Comparison of ENCODE assay signal across 1 cellular context in the genomic region with DNA sequence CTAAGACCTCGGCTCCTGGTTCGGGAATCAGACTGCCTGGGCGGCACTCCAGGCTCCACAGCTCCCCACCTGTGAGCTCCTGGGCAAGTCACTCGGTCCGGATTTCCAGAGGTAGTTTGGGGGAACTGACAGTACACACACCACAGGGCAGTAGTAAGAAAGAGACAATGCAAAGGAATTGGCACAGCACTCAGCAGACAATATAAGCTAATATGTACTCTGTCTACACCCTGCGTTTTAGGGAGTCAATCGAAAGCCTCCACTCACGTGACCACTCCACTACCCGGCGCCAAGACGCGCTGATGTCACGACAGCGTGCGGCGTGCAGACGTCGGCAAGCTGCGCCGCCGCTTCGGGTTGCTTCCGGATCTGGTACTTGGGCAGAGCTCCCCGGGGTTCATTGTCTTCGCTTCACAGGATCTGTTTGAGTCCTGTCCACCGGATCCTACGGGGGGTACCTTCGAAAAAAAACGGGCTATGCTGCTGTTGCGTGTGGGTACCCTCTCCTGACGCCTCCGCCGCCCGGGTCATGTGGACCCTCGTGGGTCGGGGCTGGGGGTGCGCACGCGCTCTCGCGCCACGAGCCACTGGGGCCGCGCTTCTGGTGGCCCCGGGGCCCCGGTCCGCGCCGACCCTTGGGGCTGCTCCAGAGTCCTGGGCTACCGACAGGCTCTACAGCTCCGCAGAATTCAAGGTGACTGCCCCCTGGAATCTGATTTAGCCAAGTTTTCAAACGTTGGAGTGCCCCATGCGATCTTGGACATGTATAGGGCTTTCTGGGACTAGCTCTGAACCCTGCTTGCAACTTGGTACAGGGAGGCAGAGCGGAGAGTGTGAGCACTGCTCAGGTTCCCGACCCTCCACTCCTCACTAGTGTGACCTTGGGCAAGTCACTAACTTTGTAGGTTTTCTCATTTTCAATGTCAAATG.
A peak's percentile ranks its signal among the peaks of the same experiment; 100 is the strongest.
TF ChIP-seq lines count a peak whose summit lies in the region.

A gene with protein sequence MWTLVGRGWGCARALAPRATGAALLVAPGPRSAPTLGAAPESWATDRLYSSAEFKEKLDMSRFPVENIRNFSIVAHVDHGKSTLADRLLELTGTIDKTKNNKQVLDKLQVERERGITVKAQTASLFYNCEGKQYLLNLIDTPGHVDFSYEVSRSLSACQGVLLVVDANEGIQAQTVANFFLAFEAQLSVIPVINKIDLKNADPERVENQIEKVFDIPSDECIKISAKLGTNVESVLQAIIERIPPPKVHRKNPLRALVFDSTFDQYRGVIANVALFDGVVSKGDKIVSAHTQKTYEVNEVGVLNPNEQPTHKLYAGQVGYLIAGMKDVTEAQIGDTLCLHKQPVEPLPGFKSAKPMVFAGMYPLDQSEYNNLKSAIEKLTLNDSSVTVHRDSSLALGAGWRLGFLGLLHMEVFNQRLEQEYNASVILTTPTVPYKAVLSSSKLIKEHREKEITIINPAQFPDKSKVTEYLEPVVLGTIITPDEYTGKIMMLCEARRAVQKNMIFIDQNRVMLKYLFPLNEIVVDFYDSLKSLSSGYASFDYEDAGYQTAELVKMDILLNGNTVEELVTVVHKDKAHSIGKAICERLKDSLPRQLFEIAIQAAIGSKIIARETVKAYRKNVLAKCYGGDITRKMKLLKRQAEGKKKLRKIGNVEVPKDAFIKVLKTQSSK (plus strand): TSS at position 327 of the 930 bp plus-strand sequence. CDS start 203 bp downstream, at position 530.

TF ChIP-seq in HepG2, 621 proteins besides CTCF, POLR2A, EP300 and RAD21 (continued from another document and continues in another):
- TF ChIP-seq, protein P1, sequence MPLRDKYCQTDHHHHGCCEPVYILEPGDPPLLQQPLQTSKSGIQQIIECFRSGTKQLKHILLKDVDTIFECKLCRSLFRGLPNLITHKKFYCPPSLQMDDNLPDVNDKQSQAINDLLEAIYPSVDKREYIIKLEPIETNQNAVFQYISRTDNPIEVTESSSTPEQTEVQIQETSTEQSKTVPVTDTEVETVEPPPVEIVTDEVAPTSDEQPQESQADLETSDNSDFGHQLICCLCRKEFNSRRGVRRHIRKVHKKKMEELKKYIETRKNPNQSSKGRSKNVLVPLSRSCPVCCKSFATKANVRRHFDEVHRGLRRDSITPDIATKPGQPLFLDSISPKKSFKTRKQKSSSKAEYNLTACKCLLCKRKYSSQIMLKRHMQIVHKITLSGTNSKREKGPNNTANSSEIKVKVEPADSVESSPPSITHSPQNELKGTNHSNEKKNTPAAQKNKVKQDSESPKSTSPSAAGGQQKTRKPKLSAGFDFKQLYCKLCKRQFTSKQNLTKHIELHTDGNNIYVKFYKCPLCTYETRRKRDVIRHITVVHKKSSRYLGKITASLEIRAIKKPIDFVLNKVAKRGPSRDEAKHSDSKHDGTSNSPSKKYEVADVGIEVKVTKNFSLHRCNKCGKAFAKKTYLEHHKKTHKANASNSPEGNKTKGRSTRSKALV (CRISPR knock-in tag; IDR thresholded peaks at IDR 0.05) = no peak
- TF ChIP-seq, protein P2, sequence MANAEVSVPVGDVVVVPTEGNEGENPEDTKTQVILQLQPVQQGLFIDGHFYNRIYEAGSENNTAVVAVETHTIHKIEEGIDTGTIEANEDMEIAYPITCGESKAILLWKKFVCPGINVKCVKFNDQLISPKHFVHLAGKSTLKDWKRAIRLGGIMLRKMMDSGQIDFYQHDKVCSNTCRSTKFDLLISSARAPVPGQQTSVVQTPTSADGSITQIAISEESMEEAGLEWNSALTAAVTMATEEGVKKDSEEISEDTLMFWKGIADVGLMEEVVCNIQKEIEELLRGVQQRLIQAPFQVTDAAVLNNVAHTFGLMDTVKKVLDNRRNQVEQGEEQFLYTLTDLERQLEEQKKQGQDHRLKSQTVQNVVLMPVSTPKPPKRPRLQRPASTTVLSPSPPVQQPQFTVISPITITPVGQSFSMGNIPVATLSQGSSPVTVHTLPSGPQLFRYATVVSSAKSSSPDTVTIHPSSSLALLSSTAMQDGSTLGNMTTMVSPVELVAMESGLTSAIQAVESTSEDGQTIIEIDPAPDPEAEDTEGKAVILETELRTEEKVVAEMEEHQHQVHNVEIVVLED (CRISPR knock-in tag; IDR thresholded peaks at IDR 0.05; ENCODE audit: borderline replicate concordance) = peak; percentile 100
- TF ChIP-seq RARA (CRISPR knock-in tag; IDR thresholded peaks at IDR 0.05) = no peak
- TF ChIP-seq ZNF136 (CRISPR knock-in tag; IDR thresholded peaks at IDR 0.05; ENCODE audit: low read depth) = 0 out of 2 replicates have a peak, but pooled peaks have one; percentile 63
- TF ChIP-seq, protein P3, sequence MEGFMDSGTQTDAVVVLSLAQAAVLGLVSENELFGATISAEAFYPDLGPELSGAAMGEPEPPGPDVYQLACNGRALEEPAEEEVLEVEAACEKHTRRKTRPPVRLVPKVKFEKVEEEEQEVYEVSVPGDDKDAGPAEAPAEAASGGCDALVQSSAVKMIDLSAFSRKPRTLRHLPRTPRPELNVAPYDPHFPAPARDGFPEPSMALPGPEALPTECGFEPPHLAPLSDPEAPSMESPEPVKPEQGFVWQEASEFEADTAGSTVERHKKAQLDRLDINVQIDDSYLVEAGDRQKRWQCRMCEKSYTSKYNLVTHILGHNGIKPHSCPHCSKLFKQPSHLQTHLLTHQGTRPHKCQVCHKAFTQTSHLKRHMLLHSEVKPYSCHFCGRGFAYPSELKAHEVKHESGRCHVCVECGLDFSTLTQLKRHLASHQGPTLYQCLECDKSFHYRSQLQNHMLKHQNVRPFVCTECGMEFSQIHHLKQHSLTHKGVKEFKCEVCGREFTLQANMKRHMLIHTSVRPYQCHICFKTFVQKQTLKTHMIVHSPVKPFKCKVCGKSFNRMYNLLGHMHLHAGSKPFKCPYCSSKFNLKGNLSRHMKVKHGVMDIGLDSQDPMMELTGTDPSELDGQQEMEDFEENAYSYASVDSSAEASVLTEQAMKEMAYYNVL (CRISPR knock-in tag; IDR thresholded peaks at IDR 0.05; ENCODE audit: borderline replicate concordance) = no peak
- TF ChIP-seq FOSL1 (CRISPR knock-in tag; IDR thresholded peaks at IDR 0.05; ENCODE audit: borderline replicate concordance) = no peak
- TF ChIP-seq ZNF747 (CRISPR knock-in tag; IDR thresholded peaks at IDR 0.05; ENCODE audit: borderline replicate concordance) = no peak; the same call in 1 of the 2 replicates
- TF ChIP-seq, protein P4, sequence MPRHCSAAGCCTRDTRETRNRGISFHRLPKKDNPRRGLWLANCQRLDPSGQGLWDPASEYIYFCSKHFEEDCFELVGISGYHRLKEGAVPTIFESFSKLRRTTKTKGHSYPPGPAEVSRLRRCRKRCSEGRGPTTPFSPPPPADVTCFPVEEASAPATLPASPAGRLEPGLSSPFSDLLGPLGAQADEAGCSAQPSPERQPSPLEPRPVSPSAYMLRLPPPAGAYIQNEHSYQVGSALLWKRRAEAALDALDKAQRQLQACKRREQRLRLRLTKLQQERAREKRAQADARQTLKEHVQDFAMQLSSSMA (CRISPR knock-in tag; IDR thresholded peaks at IDR 0.05) = no peak
- TF ChIP-seq ZNF382 (CRISPR knock-in tag; IDR thresholded peaks at IDR 0.05; ENCODE audit: borderline replicate concordance) = no peak
- no peak for TF ChIP-seq NFE2L2 (IDR thresholded peaks at IDR 0.05; ENCODE audit: low read length)
- TF ChIP-seq ZSCAN12 (CRISPR knock-in tag; IDR thresholded peaks at IDR 0.05) = no peak
- TF ChIP-seq ZNF616 (CRISPR knock-in tag; IDR thresholded peaks at IDR 0.05; ENCODE audit: low read depth) = 0 out of 2 replicates have a peak, but pooled peaks have one; percentile 47
- no peak for TF ChIP-seq TBP (CRISPR knock-in tag; IDR thresholded peaks at IDR 0.05)
- peak; percentile 38; the same call in 1 of the 2 replicates for TF ChIP-seq BRD4 (CRISPR knock-in tag; IDR thresholded peaks at IDR 0.05)
- TF ChIP-seq, protein P5, sequence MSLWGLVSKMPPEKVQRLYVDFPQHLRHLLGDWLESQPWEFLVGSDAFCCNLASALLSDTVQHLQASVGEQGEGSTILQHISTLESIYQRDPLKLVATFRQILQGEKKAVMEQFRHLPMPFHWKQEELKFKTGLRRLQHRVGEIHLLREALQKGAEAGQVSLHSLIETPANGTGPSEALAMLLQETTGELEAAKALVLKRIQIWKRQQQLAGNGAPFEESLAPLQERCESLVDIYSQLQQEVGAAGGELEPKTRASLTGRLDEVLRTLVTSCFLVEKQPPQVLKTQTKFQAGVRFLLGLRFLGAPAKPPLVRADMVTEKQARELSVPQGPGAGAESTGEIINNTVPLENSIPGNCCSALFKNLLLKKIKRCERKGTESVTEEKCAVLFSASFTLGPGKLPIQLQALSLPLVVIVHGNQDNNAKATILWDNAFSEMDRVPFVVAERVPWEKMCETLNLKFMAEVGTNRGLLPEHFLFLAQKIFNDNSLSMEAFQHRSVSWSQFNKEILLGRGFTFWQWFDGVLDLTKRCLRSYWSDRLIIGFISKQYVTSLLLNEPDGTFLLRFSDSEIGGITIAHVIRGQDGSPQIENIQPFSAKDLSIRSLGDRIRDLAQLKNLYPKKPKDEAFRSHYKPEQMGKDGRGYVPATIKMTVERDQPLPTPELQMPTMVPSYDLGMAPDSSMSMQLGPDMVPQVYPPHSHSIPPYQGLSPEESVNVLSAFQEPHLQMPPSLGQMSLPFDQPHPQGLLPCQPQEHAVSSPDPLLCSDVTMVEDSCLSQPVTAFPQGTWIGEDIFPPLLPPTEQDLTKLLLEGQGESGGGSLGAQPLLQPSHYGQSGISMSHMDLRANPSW (CRISPR knock-in tag; IDR thresholded peaks at IDR 0.05; ENCODE audit: borderline replicate concordance) = no peak
- peak; percentile 92; the same call in 1 of the 2 replicates for TF ChIP-seq ZNF552 (CRISPR knock-in tag; IDR thresholded peaks at IDR 0.05; ENCODE audit: borderline replicate concordance)
- TF ChIP-seq, protein P6, sequence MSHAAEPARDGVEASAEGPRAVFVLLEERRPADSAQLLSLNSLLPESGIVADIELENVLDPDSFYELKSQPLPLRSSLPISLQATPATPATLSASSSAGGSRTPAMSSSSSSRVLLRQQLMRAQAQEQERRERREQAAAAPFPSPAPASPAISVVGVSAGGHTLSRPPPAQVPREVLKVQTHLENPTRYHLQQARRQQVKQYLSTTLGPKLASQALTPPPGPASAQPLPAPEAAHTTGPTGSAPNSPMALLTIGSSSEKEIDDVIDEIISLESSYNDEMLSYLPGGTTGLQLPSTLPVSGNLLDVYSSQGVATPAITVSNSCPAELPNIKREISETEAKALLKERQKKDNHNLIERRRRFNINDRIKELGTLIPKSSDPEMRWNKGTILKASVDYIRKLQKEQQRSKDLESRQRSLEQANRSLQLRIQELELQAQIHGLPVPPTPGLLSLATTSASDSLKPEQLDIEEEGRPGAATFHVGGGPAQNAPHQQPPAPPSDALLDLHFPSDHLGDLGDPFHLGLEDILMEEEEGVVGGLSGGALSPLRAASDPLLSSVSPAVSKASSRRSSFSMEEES (CRISPR knock-in tag; IDR thresholded peaks at IDR 0.05) = peak; percentile 92
- TF ChIP-seq ZNF564 (CRISPR knock-in tag; IDR thresholded peaks at IDR 0.05) = peak; percentile 65
- TF ChIP-seq, protein P7, sequence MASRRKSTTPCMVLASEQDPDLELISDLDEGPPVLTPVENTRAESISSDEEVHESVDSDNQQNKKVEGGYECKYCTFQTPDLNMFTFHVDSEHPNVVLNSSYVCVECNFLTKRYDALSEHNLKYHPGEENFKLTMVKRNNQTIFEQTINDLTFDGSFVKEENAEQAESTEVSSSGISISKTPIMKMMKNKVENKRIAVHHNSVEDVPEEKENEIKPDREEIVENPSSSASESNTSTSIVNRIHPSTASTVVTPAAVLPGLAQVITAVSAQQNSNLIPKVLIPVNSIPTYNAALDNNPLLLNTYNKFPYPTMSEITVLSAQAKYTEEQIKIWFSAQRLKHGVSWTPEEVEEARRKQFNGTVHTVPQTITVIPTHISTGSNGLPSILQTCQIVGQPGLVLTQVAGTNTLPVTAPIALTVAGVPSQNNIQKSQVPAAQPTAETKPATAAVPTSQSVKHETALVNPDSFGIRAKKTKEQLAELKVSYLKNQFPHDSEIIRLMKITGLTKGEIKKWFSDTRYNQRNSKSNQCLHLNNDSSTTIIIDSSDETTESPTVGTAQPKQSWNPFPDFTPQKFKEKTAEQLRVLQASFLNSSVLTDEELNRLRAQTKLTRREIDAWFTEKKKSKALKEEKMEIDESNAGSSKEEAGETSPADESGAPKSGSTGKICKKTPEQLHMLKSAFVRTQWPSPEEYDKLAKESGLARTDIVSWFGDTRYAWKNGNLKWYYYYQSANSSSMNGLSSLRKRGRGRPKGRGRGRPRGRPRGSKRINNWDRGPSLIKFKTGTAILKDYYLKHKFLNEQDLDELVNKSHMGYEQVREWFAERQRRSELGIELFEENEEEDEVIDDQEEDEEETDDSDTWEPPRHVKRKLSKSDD (CRISPR knock-in tag; IDR thresholded peaks at IDR 0.05; ENCODE audit: low read depth) = peak; percentile 23; the same call in 1 of the 2 replicates
- TF ChIP-seq CENPT (CRISPR knock-in tag; IDR thresholded peaks at IDR 0.05; ENCODE audit: low read depth) = no peak
- no peak for TF ChIP-seq HNRNPUL1 (IDR thresholded peaks at IDR 0.05; ENCODE audit: low read depth, low read length)
- TF ChIP-seq, protein P8, sequence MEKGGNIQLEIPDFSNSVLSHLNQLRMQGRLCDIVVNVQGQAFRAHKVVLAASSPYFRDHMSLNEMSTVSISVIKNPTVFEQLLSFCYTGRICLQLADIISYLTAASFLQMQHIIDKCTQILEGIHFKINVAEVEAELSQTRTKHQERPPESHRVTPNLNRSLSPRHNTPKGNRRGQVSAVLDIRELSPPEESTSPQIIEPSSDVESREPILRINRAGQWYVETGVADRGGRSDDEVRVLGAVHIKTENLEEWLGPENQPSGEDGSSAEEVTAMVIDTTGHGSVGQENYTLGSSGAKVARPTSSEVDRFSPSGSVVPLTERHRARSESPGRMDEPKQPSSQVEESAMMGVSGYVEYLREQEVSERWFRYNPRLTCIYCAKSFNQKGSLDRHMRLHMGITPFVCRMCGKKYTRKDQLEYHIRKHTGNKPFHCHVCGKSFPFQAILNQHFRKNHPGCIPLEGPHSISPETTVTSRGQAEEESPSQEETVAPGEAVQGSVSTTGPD (CRISPR knock-in tag; IDR thresholded peaks at IDR 0.05) = no peak
- TF ChIP-seq NR2C2 (CRISPR knock-in tag; IDR thresholded peaks at IDR 0.05; ENCODE audit: borderline replicate concordance) = peak; percentile 66
- TF ChIP-seq ZNF224 (CRISPR knock-in tag; IDR thresholded peaks at IDR 0.05) = peak; percentile 79; the same call in 1 of the 2 replicates
- TF ChIP-seq GPN1 (CRISPR knock-in tag; IDR thresholded peaks at IDR 0.05; ENCODE audit: borderline replicate concordance) = no peak
- TF ChIP-seq, protein P9, sequence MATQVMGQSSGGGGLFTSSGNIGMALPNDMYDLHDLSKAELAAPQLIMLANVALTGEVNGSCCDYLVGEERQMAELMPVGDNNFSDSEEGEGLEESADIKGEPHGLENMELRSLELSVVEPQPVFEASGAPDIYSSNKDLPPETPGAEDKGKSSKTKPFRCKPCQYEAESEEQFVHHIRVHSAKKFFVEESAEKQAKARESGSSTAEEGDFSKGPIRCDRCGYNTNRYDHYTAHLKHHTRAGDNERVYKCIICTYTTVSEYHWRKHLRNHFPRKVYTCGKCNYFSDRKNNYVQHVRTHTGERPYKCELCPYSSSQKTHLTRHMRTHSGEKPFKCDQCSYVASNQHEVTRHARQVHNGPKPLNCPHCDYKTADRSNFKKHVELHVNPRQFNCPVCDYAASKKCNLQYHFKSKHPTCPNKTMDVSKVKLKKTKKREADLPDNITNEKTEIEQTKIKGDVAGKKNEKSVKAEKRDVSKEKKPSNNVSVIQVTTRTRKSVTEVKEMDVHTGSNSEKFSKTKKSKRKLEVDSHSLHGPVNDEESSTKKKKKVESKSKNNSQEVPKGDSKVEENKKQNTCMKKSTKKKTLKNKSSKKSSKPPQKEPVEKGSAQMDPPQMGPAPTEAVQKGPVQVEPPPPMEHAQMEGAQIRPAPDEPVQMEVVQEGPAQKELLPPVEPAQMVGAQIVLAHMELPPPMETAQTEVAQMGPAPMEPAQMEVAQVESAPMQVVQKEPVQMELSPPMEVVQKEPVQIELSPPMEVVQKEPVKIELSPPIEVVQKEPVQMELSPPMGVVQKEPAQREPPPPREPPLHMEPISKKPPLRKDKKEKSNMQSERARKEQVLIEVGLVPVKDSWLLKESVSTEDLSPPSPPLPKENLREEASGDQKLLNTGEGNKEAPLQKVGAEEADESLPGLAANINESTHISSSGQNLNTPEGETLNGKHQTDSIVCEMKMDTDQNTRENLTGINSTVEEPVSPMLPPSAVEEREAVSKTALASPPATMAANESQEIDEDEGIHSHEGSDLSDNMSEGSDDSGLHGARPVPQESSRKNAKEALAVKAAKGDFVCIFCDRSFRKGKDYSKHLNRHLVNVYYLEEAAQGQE (IDR thresholded peaks at IDR 0.05; ENCODE audit: borderline replicate concordance in 1 of 2, low read depth in 1 of 2, low read length in 2 of 2) = peak in 1 of 2 experiments; percentile 40; a peak in 1 of 4 replicates
